34 cellular contexts compared by ENCODE assay signal in the genomic region with DNA sequence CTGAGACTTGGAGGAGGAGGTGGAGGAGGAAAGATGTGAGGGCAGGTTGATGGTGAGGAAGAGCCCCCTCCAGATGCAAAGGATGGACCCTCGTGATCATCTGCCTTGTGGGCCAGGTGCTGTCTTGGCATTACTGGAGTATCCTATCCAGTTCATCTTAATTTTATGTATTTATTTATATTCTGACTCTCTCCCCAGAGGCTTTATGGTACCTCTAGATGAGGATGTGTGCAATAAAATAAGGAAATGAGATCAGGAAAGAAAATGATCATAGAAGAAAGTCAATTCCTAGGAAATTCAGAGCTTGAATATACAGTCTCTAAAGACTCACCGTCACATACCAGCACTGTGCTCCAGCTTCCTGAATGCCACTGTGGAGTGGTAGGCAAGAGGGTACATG.
"Had no signal": no experiment of that assay in that cellular context is flagged by ENCODE, and none has a peak within 500 bp of the region (broad histone marks: within the 10 kb centered on the region; RNA-seq: fewer than 3 reads in every experiment).

No MANE protein-coding gene starts in this region.

- ATAC-seq: activated CD8-positive, alpha-beta T cell treated with anti-CD3 and anti-CD28 coated beads for 36 hours; activated naive CD4-positive, alpha-beta T cell treated with anti-CD3 and anti-CD28 coated beads, Interleukin-2, amount 50 U/mL, for 72 hours; activated T-cell treated with anti-CD3 and anti-CD28 coated beads, Interleukin-2, amount 50 U/mL, for 4 hours; activated T-cell treated with anti-CD3 and anti-CD28 coated beads, Interleukin-2, amount 50 U/mL, for 72 hours; activated T-helper 17 cell treated with anti-CD3 and anti-CD28 coated beads, Interleukin-2, amount 50 U/mL, for 72 hours; body of pancreas; T-cell had no signal

- H3K4me3 ChIP-seq: adrenal gland, body of pancreas, breast epithelium had no signal

- H3K4me1 ChIP-seq: adrenal gland, body of pancreas, breast epithelium had no signal

- DNase-seq: activated B cell treated with CpG ODN at 0.5 μM for 24 hours; activated CD4-positive, alpha-beta memory T cell treated with anti-CD3 and anti-CD28 coated beads for 36 hours; activated CD4-positive, alpha-beta T cell treated with anti-CD3 and anti-CD28 coated beads for 4 hours; activated CD4-positive, alpha-beta T cell treated with anti-CD3 and anti-CD28 coated beads, Interleukin-2, amount 50 U/mL, for 1 hour; activated CD4-positive, alpha-beta T cell treated with anti-CD3 and anti-CD28 coated beads, Interleukin-2, amount 50 U/mL, for 4 hours; activated CD4-positive, CD25-positive, alpha-beta regulatory T cell treated with anti-CD3 and anti-CD28 coated beads, Interleukin-2, amount 50 U/mL, for 72 hours; activated CD8-positive, alpha-beta memory T cell treated with anti-CD3 and anti-CD28 coated beads, Interleukin-2, amount 50 U/mL, for 4 hours; activated CD8-positive, alpha-beta T cell treated with anti-CD3 and anti-CD28 coated beads for 36 hours; activated effector memory CD4-positive, alpha-beta T cell treated with anti-CD3 and anti-CD28 coated beads, Interleukin-2, amount 50 U/mL, for 16 hours; activated gamma-delta T cell treated with Interleukin-2 at 50 U/mL for 16 hours; activated naive CD4-positive, alpha-beta T cell; activated naive CD4-positive, alpha-beta T cell treated with anti-CD3 and anti-CD28 coated beads for 36 hours; activated naive CD4-positive, alpha-beta T cell treated with anti-CD3 and anti-CD28 coated beads, Interleukin-2, amount 50 U/mL, for 16 hours; activated naive CD8-positive, alpha-beta T cell treated with anti-CD3 and anti-CD28 coated beads for 36 hours; activated T-cell treated with anti-CD3 and anti-CD28 coated beads for 4 hours; activated T-cell treated with anti-CD3 and anti-CD28 coated beads, Interleukin-2, amount 50 U/mL, for 1 hour; activated T-cell treated with anti-CD3 and anti-CD28 coated beads, Interleukin-2, amount 50 U/mL, for 4 hours; activated T-cell treated with anti-CD3 and anti-CD28 coated beads, Interleukin-2, amount 50 U/mL, for 72 hours; adrenal gland; amniotic stem cell; aorta; body of pancreas; brain microvascular endothelial cell; central memory CD4-positive, alpha-beta T cell; T-cell; T-helper 2 cell; T-helper 9 cell had no signal

- H3K27me3 Mint-ChIP-seq: activated B cell treated with CpG ODN at 0.5 μM for 24 hours; activated CD4-positive, alpha-beta memory T cell treated with anti-CD3 and anti-CD28 coated beads for 36 hours; activated CD4-positive, alpha-beta T cell treated with anti-CD3 and anti-CD28 coated beads, Interleukin-2, amount 10 ng/mL, durations not matched to agents 24 days and 14 days; activated CD8-positive, alpha-beta T cell treated with anti-CD3 and anti-CD28 coated beads for 36 hours; activated naive CD8-positive, alpha-beta T cell treated with anti-CD3 and anti-CD28 coated beads for 36 hours; activated T-helper 17 cell treated with anti-CD3 and anti-CD28 coated beads, Interleukin-2, amount 50 U/mL, for 72 hours had no signal

- H3K9me3 Mint-ChIP-seq: activated B cell treated with CpG ODN at 0.5 μM for 24 hours; activated CD4-positive, alpha-beta memory T cell treated with anti-CD3 and anti-CD28 coated beads for 36 hours; activated CD4-positive, alpha-beta T cell treated with anti-CD3 and anti-CD28 coated beads, Interleukin-2, amount 10 ng/mL, durations not matched to agents 24 days and 14 days; activated CD8-positive, alpha-beta T cell treated with anti-CD3 and anti-CD28 coated beads for 36 hours; activated naive CD4-positive, alpha-beta T cell treated with anti-CD3 and anti-CD28 coated beads for 36 hours; activated naive CD4-positive, alpha-beta T cell treated with anti-CD3 and anti-CD28 coated beads, Interleukin-2, amount 50 U/mL, for 72 hours; activated naive CD8-positive, alpha-beta T cell treated with anti-CD3 and anti-CD28 coated beads for 36 hours; activated T-cell treated with anti-CD3 and anti-CD28 coated beads, Interleukin-2, amount 50 U/mL, for 4 hours; activated T-cell treated with anti-CD3 and anti-CD28 coated beads, Interleukin-2, amount 50 U/mL, for 72 hours; activated T-helper 1 cell treated with anti-CD3 and anti-CD28 coated beads, Interleukin-12 subunit alpha, Interleukin-12 subunit beta, Interleukin-2, Interleukin-4 antibody, amounts not matched to agents 30 ng/mL and 10 ng/mL and 1 ng/mL, durations not matched to agents 14 hours and 24 hours and 36 hours; activated T-helper 17 cell treated with anti-CD3 and anti-CD28 coated beads, Interleukin-2, amount 50 U/mL, for 72 hours; T-cell; T-helper 2 cell treated with Interferon-gamma antibody and Interleukin-4, amounts not matched to agents 5 μg/mL and 100 μg/mL, for 36 hours had no signal

- H3K9me3 ChIP-seq: adrenal gland, body of pancreas, breast epithelium had no signal

- H3K27ac Mint-ChIP-seq: activated B cell treated with CpG ODN at 0.5 μM for 24 hours; activated CD4-positive, alpha-beta memory T cell treated with anti-CD3 and anti-CD28 coated beads for 36 hours; activated CD4-positive, alpha-beta T cell treated with anti-CD3 and anti-CD28 coated beads, Interleukin-2, amount 10 ng/mL, durations not matched to agents 24 days and 14 days; activated CD8-positive, alpha-beta T cell treated with anti-CD3 and anti-CD28 coated beads for 36 hours; activated naive CD4-positive, alpha-beta T cell treated with anti-CD3 and anti-CD28 coated beads for 36 hours; activated naive CD4-positive, alpha-beta T cell treated with anti-CD3 and anti-CD28 coated beads, Interleukin-2, amount 50 U/mL, for 72 hours; activated naive CD8-positive, alpha-beta T cell treated with anti-CD3 and anti-CD28 coated beads for 36 hours; activated T-cell treated with anti-CD3 and anti-CD28 coated beads, Interleukin-2, amount 50 U/mL, for 72 hours; activated T-helper 1 cell treated with anti-CD3 and anti-CD28 coated beads, Interleukin-12 subunit alpha, Interleukin-12 subunit beta, Interleukin-2, Interleukin-4 antibody, amounts not matched to agents 30 ng/mL and 10 ng/mL and 1 ng/mL, durations not matched to agents 14 hours and 24 hours and 36 hours; activated T-helper 17 cell treated with anti-CD3 and anti-CD28 coated beads, Interleukin-2, amount 50 U/mL, for 72 hours; T-cell; T-helper 2 cell treated with Interferon-gamma antibody and Interleukin-4, amounts not matched to agents 5 μg/mL and 100 μg/mL, for 36 hours had no signal

- H3K27ac ChIP-seq: adrenal gland, body of pancreas, brain microvascular endothelial cell, breast epithelium, VCaP had no signal

- H3K27me3 ChIP-seq: adrenal gland, body of pancreas, brain microvascular endothelial cell, breast epithelium had no signal

- H3K4me3 Mint-ChIP-seq: activated B cell treated with CpG ODN at 0.5 μM for 24 hours; activated CD4-positive, alpha-beta memory T cell treated with anti-CD3 and anti-CD28 coated beads for 36 hours; activated CD4-positive, alpha-beta T cell treated with anti-CD3 and anti-CD28 coated beads, Interleukin-2, amount 10 ng/mL, durations not matched to agents 24 days and 14 days; activated CD8-positive, alpha-beta T cell treated with anti-CD3 and anti-CD28 coated beads for 36 hours; activated naive CD4-positive, alpha-beta T cell treated with anti-CD3 and anti-CD28 coated beads for 36 hours; activated naive CD8-positive, alpha-beta T cell treated with anti-CD3 and anti-CD28 coated beads for 36 hours; activated T-cell treated with anti-CD3 and anti-CD28 coated beads, Interleukin-2, amount 50 U/mL, for 4 hours; activated T-cell treated with anti-CD3 and anti-CD28 coated beads, Interleukin-2, amount 50 U/mL, for 72 hours; activated T-helper 1 cell treated with anti-CD3 and anti-CD28 coated beads, Interleukin-12 subunit alpha, Interleukin-12 subunit beta, Interleukin-2, Interleukin-4 antibody, amounts not matched to agents 30 ng/mL and 10 ng/mL and 1 ng/mL, durations not matched to agents 14 hours and 24 hours and 36 hours; activated T-helper 17 cell treated with anti-CD3 and anti-CD28 coated beads, Interleukin-2, amount 50 U/mL, for 72 hours; T-cell; T-helper 2 cell treated with Interferon-gamma antibody and Interleukin-4, amounts not matched to agents 5 μg/mL and 100 μg/mL, for 36 hours had no signal

- H3K4me1 Mint-ChIP-seq: activated B cell treated with CpG ODN at 0.5 μM for 24 hours; activated CD4-positive, alpha-beta T cell treated with anti-CD3 and anti-CD28 coated beads, Interleukin-2, amount 10 ng/mL, durations not matched to agents 24 days and 14 days; activated naive CD8-positive, alpha-beta T cell treated with anti-CD3 and anti-CD28 coated beads for 36 hours; activated T-helper 17 cell treated with anti-CD3 and anti-CD28 coated beads, Interleukin-2, amount 50 U/mL, for 72 hours; T-cell had no signal

- H3K36me3 Mint-ChIP-seq: activated CD4-positive, alpha-beta memory T cell treated with anti-CD3 and anti-CD28 coated beads for 36 hours; activated naive CD4-positive, alpha-beta T cell treated with anti-CD3 and anti-CD28 coated beads, Interleukin-2, amount 50 U/mL, for 72 hours; activated naive CD8-positive, alpha-beta T cell treated with anti-CD3 and anti-CD28 coated beads for 36 hours; T-cell had no signal
